Comparison of ENCODE assay signal across 20 cellular contexts in the genomic region with DNA sequence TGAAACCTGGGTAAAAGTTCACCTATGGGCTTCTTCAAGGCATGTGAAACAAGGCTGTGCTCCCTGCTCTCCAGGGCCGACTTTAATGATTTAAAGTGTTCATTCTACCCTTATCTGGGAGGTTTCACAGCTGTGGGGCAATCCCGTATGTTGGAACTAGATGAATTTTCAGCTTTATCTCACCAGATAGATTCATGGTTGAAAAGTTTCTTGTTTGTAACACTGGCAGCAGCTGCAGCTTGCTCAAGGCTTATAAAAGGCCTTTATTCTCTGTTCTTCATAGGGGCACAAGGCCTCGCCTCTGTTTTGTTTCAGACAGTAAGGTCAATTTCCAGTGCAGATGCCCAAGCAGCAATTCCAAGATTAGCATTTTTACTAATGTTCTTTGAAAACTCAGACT.
DNase-seq lines count a peak whose midpoint lies in the region; ATAC-seq and TF ChIP-seq lines count a peak whose summit lies in the region.
"Had no signal": no experiment of that assay in that cellular context is flagged by ENCODE, and none has a peak within 500 bp of the region (broad histone marks: within the 10 kb centered on the region; RNA-seq: fewer than 3 reads in every experiment).

No MANE protein-coding gene starts in this region.

- ATAC-seq in Right ventricle myocardium superior (ENCODE audit: poor library complexity), result peak; percentile 86
- no peak for ATAC-seq in psoas muscle
- no peak for ATAC-seq in HG03159 (IDR thresholded peaks at IDR 0.05; ENCODE audit: unreplicated experiment)
- ATAC-seq in GM19395 (IDR thresholded peaks at IDR 0.05; ENCODE audit: unreplicated experiment), result no peak
- ATAC-seq: left lung, natural killer cell had no signal

- peaks cover 25% of the 10 kb centered on the region for H3K36me3 Mint-ChIP-seq in type B pancreatic cell

- no peak overlapping the region for H3K4me3 Mint-ChIP-seq in type B pancreatic cell
- H3K4me3 Mint-ChIP-seq: activated naive CD4-positive, alpha-beta T cell treated with anti-CD3 and anti-CD28 coated beads, Interleukin-2, amount 10 ng/mL, durations not matched to agents 7 days and 5 days; natural killer cell; T-helper 2 cell treated with Interferon-gamma antibody and Interleukin-4, amounts not matched to agents 5 μg/mL and 100 μg/mL, for 36 hours had no signal

- DNase-seq in Right ventricle myocardium superior (no peak), right atrium auricular region (ENCODE audit: low spot score) (no peak), globus pallidus (ENCODE audit: low spot score) (peak; percentile 96), middle frontal gyrus (ENCODE audit: extremely low spot score, low spot score) (peak; percentile 39), type B pancreatic cell (ENCODE audit: extremely low spot score, unreplicated experiment) (no peak), psoas muscle (no peak)
- DNase-seq: 8988T; activated CD4-positive, alpha-beta T cell treated with anti-CD3 and anti-CD28 coated beads for 1 hour; activated naive CD4-positive, alpha-beta T cell treated with anti-CD3 and anti-CD28 coated beads, Interleukin-2, amount 10 ng/mL, durations not matched to agents 7 days and 5 days; DMS79; left lung; natural killer cell; NCI-H146; NCI-H446; stimulated activated CD4-positive, alpha-beta T cell treated with anti-CD3 and anti-CD28 coated beads, Interleukin-4, amount 100 ng/mL, for 24 hours; tibial artery had no signal

- H3K36me3 ChIP-seq in right atrium auricular region (peaks cover 18% of the 10 kb centered on the region), psoas muscle (ENCODE audit: insufficient read depth in 1 of 2, low read depth in 1 of 2) (peaks cover 5 to 28% of the 10 kb centered on the region in 2 donors)

- no peaks in the 10 kb centered on the region for H3K27me3 ChIP-seq in right atrium auricular region
- H3K27me3 ChIP-seq in psoas muscle (ENCODE audit: insufficient read depth in 3 of 3, low read length in 2 of 3), result no peaks in the 10 kb centered on the region
- H3K27me3 ChIP-seq: left lung, tibial artery had no signal

- H3K4me1 Mint-ChIP-seq in type B pancreatic cell (ENCODE audit: unreplicated experiment), result peaks cover 21% of the 10 kb centered on the region
- H3K4me1 Mint-ChIP-seq: activated naive CD4-positive, alpha-beta T cell treated with anti-CD3 and anti-CD28 coated beads, Interleukin-2, amount 10 ng/mL, durations not matched to agents 7 days and 5 days; natural killer cell had no signal

- H3K4me3 ChIP-seq in right atrium auricular region, result no peak overlapping the region
- H3K4me3 ChIP-seq in psoas muscle, result no peak overlapping the region
- H3K4me3 ChIP-seq: left lung, tibial artery had no signal

- H3K9me3 Mint-ChIP-seq in type B pancreatic cell, result no peaks in the 10 kb centered on the region
- H3K9me3 Mint-ChIP-seq: T-helper 2 cell treated with Interferon-gamma antibody and Interleukin-4, amounts not matched to agents 5 μg/mL and 100 μg/mL, for 36 hours had no signal

- TF ChIP-seq CTCF in right atrium auricular region (IDR thresholded peaks at IDR 0.05) (no peak), type B pancreatic cell (conservative IDR thresholded peaks at IDR 0.05) (no peak), psoas muscle (IDR thresholded peaks at IDR 0.05) (no peak)

- H3K4me1 ChIP-seq in right atrium auricular region (no peaks in the 10 kb centered on the region), psoas muscle (no peaks in the 10 kb centered on the region)
- H3K4me1 ChIP-seq: left lung, tibial artery had no signal

- WGBS in psoas muscle, 3 donors, result 77 to 83% (median 79%) methylated on average over 3 of the region's 3 CpGs

- H3K9me3 ChIP-seq in right atrium auricular region (no peaks in the 10 kb centered on the region), psoas muscle (no peaks in the 10 kb centered on the region)
- H3K9me3 ChIP-seq: tibial artery had no signal

- H3K27me3 Mint-ChIP-seq in type B pancreatic cell, result no peaks in the 10 kb centered on the region
- H3K27me3 Mint-ChIP-seq: activated naive CD4-positive, alpha-beta T cell treated with anti-CD3 and anti-CD28 coated beads, Interleukin-2, amount 10 ng/mL, durations not matched to agents 7 days and 5 days had no signal

- H3K27ac ChIP-seq in right atrium auricular region, result no peak overlapping the region
- H3K27ac ChIP-seq in psoas muscle, result no peak overlapping the region
- H3K27ac ChIP-seq: C4-2B, left lung, tibial artery had no signal

- intact Hi-C loops in Right ventricle myocardium superior (cut with DNase I) (no loop called here), psoas muscle (cut with DNase I) (no loop called here)

- H3K27ac Mint-ChIP-seq in type B pancreatic cell, result peak overlapping the region; percentile 9
- H3K27ac Mint-ChIP-seq: activated naive CD4-positive, alpha-beta T cell treated with anti-CD3 and anti-CD28 coated beads, Interleukin-2, amount 10 ng/mL, durations not matched to agents 7 days and 5 days; natural killer cell; T-helper 2 cell treated with Interferon-gamma antibody and Interleukin-4, amounts not matched to agents 5 μg/mL and 100 μg/mL, for 36 hours had no signal

Comparison
In these comparisons a context has a peak if more than half of its experiments do, and no peak if none do; other contexts are left out.
1. DNase-seq: peak in globus pallidus (single experiment) and middle frontal gyrus (single experiment); none in Right ventricle myocardium superior (single experiment), right atrium auricular region (single experiment), type B pancreatic cell (single experiment) and psoas muscle (0 of 2).